23 cellular contexts compared by ENCODE assay signal in genomic region chr15:29815705-29816042, GRCh38. TPM values are rescaled to one million over a fixed set of nuclear protein-coding genes. Genes with fewer than 3 reads are reported as not detected.
DNase-seq lines count a peak whose midpoint lies in the region; TF ChIP-seq lines count a peak whose summit lies in the region.
"Had no signal": no experiment of that assay in that cellular context is flagged by ENCODE, and none has a peak within 500 bp of the region (broad histone marks: within the 10 kb centered on the region; RNA-seq: fewer than 3 reads in every experiment).

No MANE protein-coding gene starts in this region.

- no peak overlapping the region for H3K4me3 ChIP-seq in GM23248
- H3K4me3 ChIP-seq in LNCaP clone FGC (ENCODE audit: low read depth, low read length) = peak overlapping the region; percentile 39
- H3K4me3 ChIP-seq in fibroblast of lung (replicated peaks in 1 of 4; ENCODE audit: control extremely low read depth in 1 of 4, insufficient read depth in 1 of 4, low read depth in 3 of 4, low read length in 4 of 4) = no peak overlapping the region
- H3K4me3 ChIP-seq in Karpas-422 (ENCODE audit: low read length) = no peak overlapping the region
- H3K4me3 ChIP-seq: esophagus muscularis mucosa, prostate gland had no signal

- H3K27me3 Mint-ChIP-seq in nephron progenitor cell (ENCODE audit: low read depth, poor library complexity) = peaks cover 3% of the 10 kb centered on the region

- WGBS in GM23248 (ENCODE audit: low coverage in 1 of 2, low lambda C conversion rate in 2 of 2, missing lambda C conversion rate in 2 of 2), 2 experiments = 72 to 73% methylated on average over 3 of the region's 3 CpGs

- H3K27ac Mint-ChIP-seq in nephron progenitor cell = peak overlapping the region; percentile 0
- H3K27ac Mint-ChIP-seq: activated naive CD8-positive, alpha-beta T cell treated with anti-CD3 and anti-CD28 coated beads for 36 hours; stimulated activated memory B cell treated with anti-CD40 and anti-IgM and Interleukin-4, amounts not matched to agents 10 μg/mL and 1 μg/mL and 100 μg/mL, for 72 hours had no signal

- H3K4me1 ChIP-seq in GM23248 (ENCODE audit: insufficient read depth) = peaks cover 50% of the 10 kb centered on the region
- peaks cover 10% of the 10 kb centered on the region for H3K4me1 ChIP-seq in fibroblast of lung (ENCODE audit: control insufficient read depth, extremely low read depth, insufficient read depth, low read length)
- H3K4me1 ChIP-seq in Karpas-422 (ENCODE audit: low read length) = no peaks in the 10 kb centered on the region

- H3K79me2 ChIP-seq in GM23248 (ENCODE audit: insufficient read depth) (peaks cover 98% of the 10 kb centered on the region), fibroblast of lung (ENCODE audit: control insufficient read depth, insufficient read depth, low read length) (peaks cover 95% of the 10 kb centered on the region), Karpas-422 (ENCODE audit: low read length) (no peaks in the 10 kb centered on the region)

- peaks cover 35% of the 10 kb centered on the region for H3F3A ChIP-seq in GM23248 (ENCODE audit: insufficient read depth)

- DNase-seq in GM23248 = no peak
- DNase-seq in LNCaP clone FGC (ENCODE audit: low read depth) = no peak
- no peak for DNase-seq in fibroblast of lung (ENCODE audit: low read depth in 2 of 2)
- DNase-seq in nephron progenitor cell = no peak
- no peak for DNase-seq in foreskin melanocyte
- no peak for DNase-seq in Kasumi-1 (lab: John Stamatoyannopoulos, UW)
- no peak for DNase-seq in Karpas-422
- no peak for DNase-seq in NCI-H510A treated with DMSO at 0.1 percent for 48 hours (lab: John Stamatoyannopoulos, UW)
- DNase-seq: activated CD4-positive, alpha-beta T cell treated with anti-CD3 and anti-CD28 coated beads, Interleukin-2, amount 50 U/mL, for 48 hours; activated CD4-positive, CD25-positive, alpha-beta regulatory T cell; activated CD8-positive, alpha-beta memory T cell treated with anti-CD3 and anti-CD28 coated beads, Interleukin-2, amount 50 U/mL, for 48 hours; activated naive CD8-positive, alpha-beta T cell treated with anti-CD3 and anti-CD28 coated beads for 36 hours; effector CD4-positive, alpha-beta T cell; GF-D8; midbrain; NCI-H1105 treated with DMSO at 0.1 percent for 48 hours; NCI-H2029 treated with DMSO at 0.1 percent for 48 hours; NCI-H446; SK-N-SH; stimulated activated CD4-positive, alpha-beta T cell treated with anti-CD3 and anti-CD28 coated beads, Interleukin-2, amount 100 ng/mL, for 24 hours had no signal

- in situ Hi-C loops in GM23248 (cut with MboI) = no loop called here

- no peaks in the 10 kb centered on the region for H3K9me3 ChIP-seq in GM23248 (ENCODE audit: low read depth)
- H3K9me3 ChIP-seq in fibroblast of lung (ENCODE audit: control insufficient read depth, insufficient read depth, low read depth, low read length) = no peaks in the 10 kb centered on the region
- peaks cover 9% of the 10 kb centered on the region; the same call in 1 of the 2 replicates for H3K9me3 ChIP-seq in Karpas-422 (ENCODE audit: low read length)
- H3K9me3 ChIP-seq: esophagus muscularis mucosa, prostate gland, SK-N-SH had no signal

- H3K4me2 ChIP-seq in GM23248 (ENCODE audit: unreplicated experiment) = no peak overlapping the region
- peak overlapping the region; percentile 28 for H3K4me2 ChIP-seq in fibroblast of lung (ENCODE audit: extremely low read depth, insufficient read depth, low read length)
- no peak overlapping the region for H3K4me2 ChIP-seq in Karpas-422 (ENCODE audit: low read depth, low read length, poor library complexity, severe bottlenecking)
- H3K4me2 ChIP-seq: SK-N-SH had no signal

- H4K20me1 ChIP-seq in GM23248 (ENCODE audit: insufficient read depth) (peaks cover 36% of the 10 kb centered on the region), fibroblast of lung (ENCODE audit: control insufficient read depth, extremely low read depth, insufficient read depth, low read length) (peaks cover 3% of the 10 kb centered on the region), Karpas-422 (ENCODE audit: insufficient read depth, low read depth, low read length) (no peaks in the 10 kb centered on the region)

- no peaks in the 10 kb centered on the region for H3K36me3 ChIP-seq in GM23248 (ENCODE audit: low read depth)
- H3K36me3 ChIP-seq in fibroblast of lung (ENCODE audit: control insufficient read depth, insufficient read depth, low read length) = no peaks in the 10 kb centered on the region
- H3K36me3 ChIP-seq in Karpas-422 (ENCODE audit: insufficient read depth, low read length) = no peaks in the 10 kb centered on the region
- H3K36me3 ChIP-seq: esophagus muscularis mucosa, prostate gland had no signal

- H2AFZ ChIP-seq in GM23248 = no peak overlapping the region
- no peak overlapping the region for H2AFZ ChIP-seq in fibroblast of lung (ENCODE audit: low read length)
- H2AFZ ChIP-seq in Karpas-422 (ENCODE audit: low read length) = no peak overlapping the region

- peaks cover 22% of the 10 kb centered on the region for H3K9me3 Mint-ChIP-seq in nephron progenitor cell

- H3K9ac ChIP-seq in GM23248 (no peak overlapping the region), fibroblast of lung (ENCODE audit: insufficient read depth, low read length) (no peak overlapping the region), Karpas-422 (ENCODE audit: low read length) (no peak overlapping the region)
- H3K9ac ChIP-seq: SK-N-SH had no signal

- TF ChIP-seq CTCF in LNCaP clone FGC (IDR thresholded peaks at IDR 0.05; ENCODE audit: control insufficient read depth, extremely low read depth, insufficient read depth) (no peak), fibroblast of lung (conservative IDR thresholded peaks at IDR 0.05 in 1 of 2, IDR thresholded peaks at IDR 0.05 in 1 of 2; ENCODE audit: low read depth in 1 of 2, low read length in 2 of 2) (no peak), nephron progenitor cell (IDR thresholded peaks at IDR 0.05) (no peak)

- H3K27me3 ChIP-seq in GM23248 (replicated peaks; ENCODE audit: insufficient read depth) = no peaks in the 10 kb centered on the region
- H3K27me3 ChIP-seq in fibroblast of lung (ENCODE audit: control insufficient read depth, insufficient read depth, low read length) = no peaks in the 10 kb centered on the region
- no peaks in the 10 kb centered on the region for H3K27me3 ChIP-seq in Karpas-422 (ENCODE audit: low read length)
- H3K27me3 ChIP-seq: esophagus muscularis mucosa had no signal

- H3K36me3 Mint-ChIP-seq in nephron progenitor cell (ENCODE audit: low read depth) = peaks cover 38% of the 10 kb centered on the region
- H3K36me3 Mint-ChIP-seq: stimulated activated memory B cell treated with anti-CD40 and anti-IgM and Interleukin-4, amounts not matched to agents 10 μg/mL and 1 μg/mL and 100 μg/mL, for 72 hours had no signal

- no peak overlapping the region for H3K4me3 Mint-ChIP-seq in nephron progenitor cell
- H3K4me3 Mint-ChIP-seq: activated naive CD8-positive, alpha-beta T cell treated with anti-CD3 and anti-CD28 coated beads for 36 hours; stimulated activated memory B cell treated with anti-CD40 and anti-IgM and Interleukin-4, amounts not matched to agents 10 μg/mL and 1 μg/mL and 100 μg/mL, for 72 hours had no signal

- peaks cover 39% of the 10 kb centered on the region for H3K4me1 Mint-ChIP-seq in nephron progenitor cell
- H3K4me1 Mint-ChIP-seq: activated naive CD8-positive, alpha-beta T cell treated with anti-CD3 and anti-CD28 coated beads for 36 hours; stimulated activated memory B cell treated with anti-CD40 and anti-IgM and Interleukin-4, amounts not matched to agents 10 μg/mL and 1 μg/mL and 100 μg/mL, for 72 hours had no signal

- H3K9me2 ChIP-seq in GM23248 (ENCODE audit: insufficient read depth) (no peaks in the 10 kb centered on the region), Karpas-422 (replicated peaks; ENCODE audit: insufficient read depth, low read length) (no peaks in the 10 kb centered on the region)
- H3K9me2 ChIP-seq: SK-N-SH had no signal

- peak overlapping the region; percentile 10; the same call in 1 of the 2 replicates for H3K27ac ChIP-seq in GM23248
- peak overlapping the region; percentile 13 for H3K27ac ChIP-seq in fibroblast of lung (ENCODE audit: insufficient read depth, low read length)
- H3K27ac ChIP-seq in Karpas-422 (ENCODE audit: low read length) = no peak overlapping the region

RNA-seq across cellular contexts. Expression of gene TJP1, which starts 6.6 kb away (rescaled TPM):
- 51.2 and 71.8 TPM in 2 replicates for total RNA-seq in GM23248 (2014; rRNA removed; shearing (Covaris generic))
- polyA plus RNA-seq in GM23248 (2016; fragmentation: Nextera tagmentation; extraction: Ambion mirVana) (35.7 and 39.2 TPM in 2 replicates), fibroblast of lung (80.9 and 110 TPM in 2 replicates)
- total RNA-seq in fibroblast of lung = 45.2 and 53.7 TPM in 2 replicates
- 38.5 and 58.1 TPM in 2 replicates for polyA plus RNA-seq in fibroblast of lung (2012)
- 55.5 and 58.0 TPM in 2 replicates for polyA minus RNA-seq in fibroblast of lung (ENCODE audit: low replicate concordance)
- total RNA-seq in Karpas-422 (2014; rRNA removed; shearing (Covaris generic); ENCODE audit: low replicate concordance) = not detected in 2 replicates
- total RNA-seq: activated naive CD8-positive, alpha-beta T cell treated with anti-CD3 and anti-CD28 coated beads for 36 hours had no signal

Comparison
In these comparisons a context has a peak if more than half of its experiments do, and no peak if none do; other contexts are left out.
1. RNA of gene TJP1, which starts 6.6 kb away (total RNA-seq): 45.2 to 53.7 TPM in fibroblast of lung and 51.2 to 71.8 TPM in GM23248; not detected in Karpas-422; every median in the first group is over 10 times any median in the second.